Comparison of ENCODE assay signal across 8 cellular contexts in the genomic region with DNA sequence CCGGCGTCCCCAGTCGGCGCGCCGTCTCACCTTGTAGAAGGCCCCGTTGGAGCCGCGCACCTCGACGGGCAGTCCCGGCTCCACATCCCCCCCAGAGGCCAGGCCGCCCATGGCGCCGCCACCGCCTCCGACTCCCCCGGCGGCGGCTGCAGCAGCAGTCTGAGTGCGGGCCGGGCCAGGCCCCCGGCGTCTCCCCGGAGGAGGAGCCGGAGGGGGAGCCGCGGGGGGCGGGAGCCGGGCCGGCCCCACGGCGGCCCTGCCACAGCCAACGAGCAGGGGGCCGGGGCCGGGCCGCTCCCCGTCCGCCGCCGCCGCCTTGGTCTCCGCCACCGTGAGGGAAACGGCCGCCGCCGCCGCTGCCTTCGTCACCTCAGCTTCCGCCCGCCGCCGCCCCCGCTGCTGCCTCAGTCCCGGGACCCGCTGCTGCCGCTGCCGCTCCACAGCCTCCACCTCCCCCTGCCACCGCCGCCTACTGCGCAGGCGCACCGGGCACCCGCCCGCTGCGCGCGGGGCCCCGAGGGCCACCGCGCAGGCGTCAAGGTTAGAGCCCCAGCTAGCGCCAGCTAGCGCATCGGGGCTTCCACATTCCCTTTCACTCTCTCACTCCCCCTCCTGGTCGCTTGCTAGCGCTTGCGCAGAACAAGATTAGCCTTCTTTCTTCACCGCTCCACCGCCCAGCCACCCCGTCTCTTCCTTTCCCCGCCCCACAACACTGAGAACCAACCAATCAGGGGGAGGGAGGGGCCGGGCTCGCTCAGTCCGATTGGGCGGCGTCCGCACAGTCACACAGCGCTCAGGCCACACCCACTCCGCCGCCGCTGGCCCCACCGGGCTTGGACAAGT. TPM values are rescaled to one million over a fixed set of nuclear protein-coding genes. Genes with fewer than 3 reads are reported as not detected.
DNase-seq lines count a peak whose midpoint lies in the region; ATAC-seq and TF ChIP-seq lines count a peak whose summit lies in the region.

FXR2 (minus strand) TSS at position 476 of the 843 bp plus-strand sequence; CDS start at position 111, 365 bp downstream.

- ATAC-seq in DND-41 (ENCODE audit: insufficient read depth, low read depth) (peak; percentile 93), GM21737 (IDR thresholded peaks at IDR 0.05; ENCODE audit: unreplicated experiment) (peak; percentile 85)

- 1% methylated on average over 50 to 94 of the region's 94 CpGs for WGBS in esophagus, 2 donors

- H2AFZ ChIP-seq in DND-41 (ENCODE audit: low read depth, low read length) = peak within 1 kb of the TSS; percentile 94

- H3K27ac ChIP-seq in DND-41 (ENCODE audit: low read length) = peak within 1 kb of the TSS; percentile 76
- H3K27ac ChIP-seq in KOPT-K1 (ENCODE audit: low read depth, low read length, poor library complexity, severe bottlenecking) = peak within 1 kb of the TSS; percentile 73
- peak within 1 kb of the TSS; percentile 90 to 100 (median 96) for H3K27ac ChIP-seq in Peyer's patch
- H3K27ac ChIP-seq in esophagus (ENCODE audit: low read depth in 2 of 2, low read length in 1 of 2) = peak within 1 kb of the TSS; percentile 98 to 99
- peak within 1 kb of the TSS; percentile 75 for H3K27ac ChIP-seq in muscle layer of colon (ENCODE audit: low read depth, low read length)

- H3K4me1 ChIP-seq in DND-41 (ENCODE audit: insufficient read depth, low read length) = peaks cover 47% of the 10 kb centered on the region
- peaks cover 0 to 31% (median 10%) of the 10 kb centered on the region in 4 donors for H3K4me1 ChIP-seq in Peyer's patch
- no peaks in the 10 kb centered on the region for H3K4me1 ChIP-seq in esophagus (ENCODE audit: control insufficient read depth in 2 of 2, insufficient read depth in 2 of 2, low read length in 1 of 2)
- H3K4me1 ChIP-seq in muscle layer of colon (ENCODE audit: insufficient read depth, low read length) = peaks cover 34% of the 10 kb centered on the region

- peaks cover 35% of the 10 kb centered on the region; the same call in 1 of the 2 replicates for H4K20me1 ChIP-seq in DND-41 (ENCODE audit: insufficient read depth, low read length)

- peak within 1 kb of the TSS; percentile 78 for H3K4me2 ChIP-seq in DND-41 (ENCODE audit: insufficient read depth, low read length)

- H3K4me3 ChIP-seq in DND-41 (ENCODE audit: low read depth in 1 of 2, low read length in 2 of 2) (peak within 1 kb of the TSS; percentile 59 to 69), Peyer's patch (peak within 1 kb of the TSS; percentile 77 to 98 (median 95)), esophagus (ENCODE audit: low read depth in 1 of 2, low read length in 2 of 2) (peak within 1 kb of the TSS; percentile 85 to 89), muscle layer of colon (ENCODE audit: low read depth in 1 of 2, low read length in 2 of 2) (peak within 1 kb of the TSS; percentile 45 to 89)

- peak within 1 kb of the TSS; percentile 78 for H3K9ac ChIP-seq in DND-41 (ENCODE audit: low read depth, low read length)
- peak within 1 kb of the TSS; percentile 63 for H3K9ac ChIP-seq in muscle layer of colon (ENCODE audit: low read length)

- peak; percentile 73 to 84 for TF ChIP-seq POLR2A in Peyer's patch (IDR thresholded peaks at IDR 0.05)

- peaks cover 46% of the 10 kb centered on the region for H3K79me2 ChIP-seq in DND-41 (ENCODE audit: insufficient read depth, low read length)

- H3K9me3 ChIP-seq in DND-41 (ENCODE audit: insufficient read depth, low read length, severe bottlenecking) (no peaks in the 10 kb centered on the region), KOPT-K1 (ENCODE audit: insufficient read depth, low read length, poor library complexity, severe bottlenecking) (no peaks in the 10 kb centered on the region), Peyer's patch (no peaks in the 10 kb centered on the region), esophagus (ENCODE audit: control insufficient read depth in 2 of 2, insufficient read depth in 1 of 2, low read depth in 1 of 2, low read length in 1 of 2) (no peaks in the 10 kb centered on the region), muscle layer of colon (ENCODE audit: low read length) (no peaks in the 10 kb centered on the region)

- H3K36me3 ChIP-seq in DND-41 (ENCODE audit: insufficient read depth, low read length) = peaks cover 24% of the 10 kb centered on the region
- peaks cover 25% of the 10 kb centered on the region for H3K36me3 ChIP-seq in KOPT-K1 (ENCODE audit: insufficient read depth, low read length)
- peaks cover 0 to 12% (median 0%) of the 10 kb centered on the region in 3 donors for H3K36me3 ChIP-seq in Peyer's patch
- H3K36me3 ChIP-seq in esophagus (ENCODE audit: control insufficient read depth in 2 of 2, insufficient read depth in 2 of 2, low read length in 1 of 2) = peaks cover 0 to 2% of the 10 kb centered on the region in 2 donors
- peaks cover 16% of the 10 kb centered on the region for H3K36me3 ChIP-seq in muscle layer of colon (ENCODE audit: insufficient read depth, low read length)

- DNase-seq in DND-41 (peak; percentile 100), Peyer's patch (peak; percentile 99 to 100 (median 100))
- DNase-seq in activated T-cell treated with anti-CD3 and anti-CD28 coated beads, Interleukin-2, amount 50 U/mL, for 48 hours = peak; percentile 99
- peak; percentile 98 for DNase-seq in stimulated activated CD8-positive, alpha-beta memory T cell treated with anti-CD3 and anti-CD28 coated beads, Interleukin-7, amount 100 ng/mL, for 24 hours (ENCODE audit: low read depth)

- TF ChIP-seq CTCF in DND-41 (IDR thresholded peaks at IDR 0.05; ENCODE audit: borderline replicate concordance, extremely low read depth, low read length, poor library complexity, severe bottlenecking) (peak; percentile 85), Peyer's patch (IDR thresholded peaks at IDR 0.05) (peak; percentile 60 to 84 (median 76))

- no peaks in the 10 kb centered on the region for H3K27me3 ChIP-seq in DND-41 (ENCODE audit: insufficient read depth, low read length, poor library complexity)
- no peaks in the 10 kb centered on the region for H3K27me3 ChIP-seq in Peyer's patch
- no peaks in the 10 kb centered on the region for H3K27me3 ChIP-seq in esophagus (ENCODE audit: control insufficient read depth in 1 of 2, insufficient read depth in 2 of 2, low read length in 2 of 2)
- no peaks in the 10 kb centered on the region for H3K27me3 ChIP-seq in muscle layer of colon (ENCODE audit: control insufficient read depth in 1 of 2, insufficient read depth in 2 of 2, low read length in 2 of 2)

RNA-seq across cellular contexts. Expression of gene FXR2, which starts in this region (rescaled TPM):
- 10 to 100 TPM; 28.8 to 38.1 (median 30.4) TPM for total RNA-seq in Peyer's patch
- 10 to 100 TPM; 14.7 to 19.0 TPM for polyA plus RNA-seq in esophagus

Comparison
In these comparisons a context has a peak if more than half of its experiments do, and no peak if none do; other contexts are left out.
1. Peak in every context shown above with its lines: DNase-seq, ATAC-seq, H3K4me3 ChIP-seq and H3K27ac ChIP-seq.